Comparison of ENCODE assay signal across 1 cellular context in the genomic region with DNA sequence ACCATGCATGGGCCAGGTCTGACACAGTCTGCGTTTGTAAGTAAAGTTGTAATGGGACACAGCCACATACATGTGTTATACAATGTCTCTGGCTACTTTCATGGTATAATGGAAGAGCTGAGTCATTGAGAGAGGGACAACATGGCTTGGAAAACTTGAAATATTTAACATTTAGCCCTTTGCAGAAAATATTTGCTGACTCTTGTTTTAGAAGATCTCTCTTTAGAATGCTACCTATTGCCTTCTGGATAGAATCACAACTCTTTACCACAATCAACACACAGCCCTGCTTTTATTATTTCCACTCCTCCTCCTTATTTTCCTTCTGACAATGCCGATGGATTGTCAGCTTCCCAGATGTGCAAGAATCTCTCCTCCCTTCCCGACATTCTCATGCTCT.
TF ChIP-seq lines count a peak whose summit lies in the region.

No MANE protein-coding gene starts in this region.

TF ChIP-seq in A549, 52 proteins besides CTCF, POLR2A, EP300 and RAD21:
- peak; percentile 21 for TF ChIP-seq MAFK (IDR thresholded peaks at IDR 0.05; ENCODE audit: partially characterized antibody)
